In the genomic region with DNA sequence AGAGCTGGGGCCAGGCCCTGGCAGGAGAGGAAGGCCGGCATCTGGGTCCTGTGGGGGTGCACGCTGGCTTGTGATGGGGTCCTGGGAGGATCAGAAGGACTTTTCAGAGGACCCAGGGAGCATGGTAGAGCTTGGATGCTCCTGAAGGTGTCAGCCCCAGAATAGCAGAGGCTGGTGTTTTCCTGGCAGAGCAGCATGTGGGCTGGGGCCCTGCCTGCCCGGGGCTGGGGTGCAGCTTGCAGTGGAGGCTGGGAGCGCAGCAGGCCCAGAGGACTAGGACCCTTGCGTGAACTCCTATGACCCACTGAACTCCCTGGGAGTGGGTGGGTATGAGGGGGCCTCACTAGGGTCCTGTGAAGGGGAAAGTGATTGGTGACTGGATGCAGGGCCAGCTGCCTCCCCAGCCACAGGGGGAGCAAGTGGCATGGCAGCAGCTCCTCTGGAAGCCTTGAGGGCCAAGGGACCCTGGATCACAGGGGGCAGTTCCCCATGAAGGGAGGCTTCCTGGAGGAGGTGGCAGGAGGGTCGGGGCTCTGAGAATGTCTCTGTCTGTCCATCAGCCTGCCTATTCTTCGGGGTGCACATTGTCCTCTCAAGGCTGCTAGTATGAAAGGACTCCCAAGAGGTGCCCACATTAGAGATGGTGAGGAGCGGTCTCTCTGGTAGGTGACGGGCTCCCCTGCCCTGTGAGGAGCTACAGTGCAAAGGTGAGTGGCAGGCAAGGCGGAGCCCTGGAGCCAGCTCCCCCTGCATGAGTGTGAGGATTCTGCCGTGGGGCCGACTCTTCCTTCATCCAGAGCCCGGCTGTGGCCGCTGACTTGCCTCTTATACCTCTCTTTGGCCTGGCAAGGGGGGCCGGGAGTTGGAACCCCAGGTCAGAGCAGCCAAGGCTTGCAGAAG, we compare ENCODE assay signal across 12 cellular contexts.
"Had no signal": no experiment of that assay in that cellular context is flagged by ENCODE, and none has a peak within 500 bp of the region (broad histone marks: within the 10 kb centered on the region; RNA-seq: fewer than 3 reads in every experiment).

No MANE protein-coding gene starts in this region.

- H3K36me3 ChIP-seq: brain microvascular endothelial cell, tibial nerve had no signal

- ATAC-seq: stimulated activated naive CD8-positive, alpha-beta T cell treated with anti-CD3 and anti-CD28 coated beads, Interleukin-15, amount 100 ng/mL, for 72 hours; WTC11 had no signal

- H3K27ac ChIP-seq: brain microvascular endothelial cell had no signal

- H3K4me3 ChIP-seq: tibial nerve had no signal

- H3K27ac Mint-ChIP-seq: activated CD4-positive, alpha-beta T cell treated with anti-CD3 and anti-CD28 coated beads, Interleukin-2, amount 10 ng/mL, durations not matched to agents 24 days and 14 days; activated naive CD4-positive, alpha-beta T cell treated with anti-CD3 and anti-CD28 coated beads, Interleukin-2, amount 10 ng/mL, durations not matched to agents 7 days and 5 days; endodermal cell; stimulated activated naive CD8-positive, alpha-beta T cell treated with anti-CD3 and anti-CD28 coated beads, Interleukin-15, amount 100 ng/mL, for 72 hours; T-helper 1 cell treated with Interleukin-12 subunit alpha and Interleukin-12 subunit beta and Interleukin-4 antibody, amounts not matched to agents 30 μg/mL and 1 μg/mL, for 36 hours; WTC11 had no signal

- H3K27me3 Mint-ChIP-seq: activated naive CD4-positive, alpha-beta T cell treated with anti-CD3 and anti-CD28 coated beads, Interleukin-2, amount 10 ng/mL, durations not matched to agents 7 days and 5 days had no signal

- DNase-seq: activated CD4-positive, alpha-beta T cell treated with anti-CD3 and anti-CD28 coated beads, Interleukin-2, amount 10 ng/mL, durations not matched to agents 24 days and 14 days; activated naive CD4-positive, alpha-beta T cell treated with anti-CD3 and anti-CD28 coated beads, Interleukin-2, amount 10 ng/mL, durations not matched to agents 7 days and 5 days; amniotic stem cell; brain microvascular endothelial cell; endodermal cell; erythroblast; mesendoderm; stimulated activated CD4-positive, alpha-beta T cell treated with anti-CD3 and anti-CD28 coated beads, Interleukin-4, amount 100 ng/mL, for 4 hours; stimulated activated naive CD8-positive, alpha-beta T cell treated with anti-CD3 and anti-CD28 coated beads, Interleukin-15, amount 100 ng/mL, for 72 hours had no signal

- H3K9me3 ChIP-seq: tibial nerve had no signal

- H3K4me1 Mint-ChIP-seq: activated CD4-positive, alpha-beta T cell treated with anti-CD3 and anti-CD28 coated beads, Interleukin-2, amount 10 ng/mL, durations not matched to agents 24 days and 14 days; activated naive CD4-positive, alpha-beta T cell treated with anti-CD3 and anti-CD28 coated beads, Interleukin-2, amount 10 ng/mL, durations not matched to agents 7 days and 5 days; stimulated activated naive CD8-positive, alpha-beta T cell treated with anti-CD3 and anti-CD28 coated beads, Interleukin-15, amount 100 ng/mL, for 72 hours had no signal

- H3K36me3 Mint-ChIP-seq: activated naive CD4-positive, alpha-beta T cell treated with anti-CD3 and anti-CD28 coated beads, Interleukin-2, amount 10 ng/mL, durations not matched to agents 7 days and 5 days; WTC11 had no signal

- H3K4me3 Mint-ChIP-seq: activated CD4-positive, alpha-beta T cell treated with anti-CD3 and anti-CD28 coated beads, Interleukin-2, amount 10 ng/mL, durations not matched to agents 24 days and 14 days; activated naive CD4-positive, alpha-beta T cell treated with anti-CD3 and anti-CD28 coated beads, Interleukin-2, amount 10 ng/mL, durations not matched to agents 7 days and 5 days; endodermal cell; stimulated activated naive CD8-positive, alpha-beta T cell treated with anti-CD3 and anti-CD28 coated beads, Interleukin-15, amount 100 ng/mL, for 72 hours; T-helper 1 cell treated with Interleukin-12 subunit alpha and Interleukin-12 subunit beta and Interleukin-4 antibody, amounts not matched to agents 30 μg/mL and 1 μg/mL, for 36 hours; WTC11 had no signal

- H3K27me3 ChIP-seq: brain microvascular endothelial cell, tibial nerve had no signal

- H3K9me3 Mint-ChIP-seq: activated CD4-positive, alpha-beta T cell treated with anti-CD3 and anti-CD28 coated beads, Interleukin-2, amount 10 ng/mL, durations not matched to agents 24 days and 14 days; activated naive CD4-positive, alpha-beta T cell treated with anti-CD3 and anti-CD28 coated beads, Interleukin-2, amount 10 ng/mL, durations not matched to agents 7 days and 5 days; stimulated activated naive CD8-positive, alpha-beta T cell treated with anti-CD3 and anti-CD28 coated beads, Interleukin-15, amount 100 ng/mL, for 72 hours; T-helper 1 cell treated with Interleukin-12 subunit alpha and Interleukin-12 subunit beta and Interleukin-4 antibody, amounts not matched to agents 30 μg/mL and 1 μg/mL, for 36 hours had no signal
